In genomic region chr21:30880914-30881313, GRCh38 we compare ENCODE assay signal across 30 cellular contexts. TPM values are rescaled to one million over a fixed set of nuclear protein-coding genes. Genes with fewer than 3 reads are reported as not detected.
"Had no signal": no experiment of that assay in that cellular context is flagged by ENCODE, and none has a peak within 500 bp of the region (broad histone marks: within the 10 kb centered on the region; RNA-seq: fewer than 3 reads in every experiment).

No MANE protein-coding gene starts in this region.

- H3K9me3 ChIP-seq: adrenal gland, SJSA1, SK-N-SH had no signal

- ATAC-seq: activated CD4-positive, alpha-beta T cell treated with anti-CD3 and anti-CD28 coated beads for 36 hours; activated CD4-positive, CD25-positive, alpha-beta regulatory T cell treated with anti-CD3 and anti-CD28 coated beads, Interleukin-2, amount 50 U/mL, for 24 hours; activated CD8-positive, alpha-beta T cell treated with anti-CD3 and anti-CD28 coated beads, Interleukin-2, amount 10 ng/mL, durations not matched to agents 7 days and 5 days; Panc1; WTC11 had no signal

- H3K4me2 ChIP-seq: KMS-11, SK-N-SH had no signal

- H3K4me3 ChIP-seq: adrenal gland, SJSA1 had no signal

- H3K4me1 ChIP-seq: adrenal gland, SJSA1 had no signal

- H3K27ac ChIP-seq: adrenal gland, KMS-11, SJSA1 had no signal

- DNase-seq: activated CD4-positive, alpha-beta T cell treated with anti-CD3 and anti-CD28 coated beads for 36 hours; activated CD4-positive, alpha-beta T cell treated with anti-CD3 and anti-CD28 coated beads, Interleukin-2, amount 10 ng/mL, durations not matched to agents 7 days and 5 days; activated CD4-positive, alpha-beta T cell treated with anti-CD3 and anti-CD28 coated beads, Interleukin-2, amount 50 U/mL, for 48 hours; activated CD8-positive, alpha-beta T cell treated with anti-CD3 and anti-CD28 coated beads, Interleukin-2, amount 10 ng/mL, durations not matched to agents 7 days and 5 days; activated gamma-delta T cell; activated naive CD4-positive, alpha-beta T cell treated with Interleukin-2 at 50 U/mL for 16 hours; activated T-cell treated with anti-CD3 and anti-CD28 coated beads, Interleukin-2, amount 50 U/mL, for 24 hours; caudate nucleus; cerebellar nuclear complex; MM.1S; MV-4-11; NCI-H1092; NCI-H1694; NCI-H1930; NCI-H2171; NCI-H510A treated with DMSO at 0.1 percent for 48 hours; NCI-H526 treated with DMSO at 0.1 percent for 48 hours; NCI-H774; SHP77 treated with DMSO at 0.1 percent for 48 hours; SK-N-SH had no signal

- H3K27me3 ChIP-seq: adrenal gland, SJSA1 had no signal

- H3K36me3 ChIP-seq: adrenal gland, SJSA1 had no signal

- H3K9ac ChIP-seq: KMS-11, SK-N-SH had no signal

RNA-seq across cellular contexts. Expression of gene KRTAP11-1, which starts 0.5 kb away (rescaled TPM):
- total RNA-seq: activated CD4-positive, alpha-beta T cell treated with anti-CD3 and anti-CD28 coated beads for 36 hours; activated CD4-positive, alpha-beta T cell treated with anti-CD3 and anti-CD28 coated beads, Interleukin-2, amount 10 ng/mL, durations not matched to agents 7 days and 5 days; activated CD8-positive, alpha-beta T cell treated with anti-CD3 and anti-CD28 coated beads, Interleukin-2, amount 10 ng/mL, durations not matched to agents 7 days and 5 days; activated T-helper 2 cell treated with anti-CD3 and anti-CD28 coated beads, Interferon-gamma antibody, Interleukin-2, Interleukin-4, amounts not matched to agents 10 μg/mL and 5 μg/mL and 100 μg/mL, durations not matched to agents 14 hours and 24 hours and 36 hours; adrenal gland; bronchial epithelial cell; LHCN-M2; RPMI7951; SJSA1; WTC11 had no signal
- polyA plus RNA-seq: adrenal gland, SK-N-SH had no signal

RNA-seq across cellular contexts. Expression of gene KRTAP7-1, which starts 51.4 kb away (rescaled TPM):
- total RNA-seq: activated CD4-positive, alpha-beta T cell treated with anti-CD3 and anti-CD28 coated beads for 36 hours; activated CD4-positive, alpha-beta T cell treated with anti-CD3 and anti-CD28 coated beads, Interleukin-2, amount 10 ng/mL, durations not matched to agents 7 days and 5 days; activated CD8-positive, alpha-beta T cell treated with anti-CD3 and anti-CD28 coated beads, Interleukin-2, amount 10 ng/mL, durations not matched to agents 7 days and 5 days; activated T-helper 2 cell treated with anti-CD3 and anti-CD28 coated beads, Interferon-gamma antibody, Interleukin-2, Interleukin-4, amounts not matched to agents 10 μg/mL and 5 μg/mL and 100 μg/mL, durations not matched to agents 14 hours and 24 hours and 36 hours; adrenal gland; bronchial epithelial cell; LHCN-M2; RPMI7951; SJSA1; WTC11 had no signal
- polyA plus RNA-seq: adrenal gland, SK-N-SH had no signal
